In the genomic region with DNA sequence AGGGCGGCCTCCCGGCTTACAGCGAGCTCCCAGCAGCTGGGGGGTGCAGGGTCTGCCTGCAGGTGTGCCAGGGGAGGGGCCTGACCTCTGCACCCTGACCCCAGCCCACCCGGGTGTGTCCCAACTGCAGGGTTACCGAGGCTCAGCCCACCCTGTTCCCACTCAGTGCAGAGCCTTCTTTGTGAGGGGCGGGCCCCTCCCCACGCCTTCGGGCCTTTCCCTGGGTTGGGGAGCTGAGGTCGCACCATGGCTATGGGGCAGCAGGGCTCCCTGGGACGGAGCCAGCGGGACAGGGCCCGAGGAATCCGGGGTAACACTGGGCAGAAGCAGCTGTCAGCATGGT, we compare ENCODE assay signal across 18 cellular contexts. TPM values are rescaled to one million over a fixed set of nuclear protein-coding genes. Genes with fewer than 3 reads are reported as not detected.
DNase-seq lines count a peak whose midpoint lies in the region; ATAC-seq and TF ChIP-seq lines count a peak whose summit lies in the region.
"Had no signal": no experiment of that assay in that cellular context is flagged by ENCODE, and none has a peak within 500 bp of the region (broad histone marks: within the 10 kb centered on the region; RNA-seq: fewer than 3 reads in every experiment).

No MANE protein-coding gene starts in this region.

- DNase-seq in Panc1 (ENCODE audit: low read depth, low spot score), result no peak
- DNase-seq in glutamatergic neuron, result no peak
- no peak for DNase-seq in prostate gland (ENCODE audit: low spot score)
- no peak for DNase-seq in uterus
- no peak for DNase-seq in cerebellum (ENCODE audit: low spot score)
- no peak for DNase-seq in activated naive CD4-positive, alpha-beta T cell treated with Interleukin-2 at 50 U/mL for 16 hours
- DNase-seq in HAP-1 (ENCODE audit: low spot score in 2 of 2), result no peak
- DNase-seq: DMS 273 treated with DMSO at 0.1 percent for 48 hours, NCI-H1436, NCI-H2029 treated with DMSO at 0.1 percent for 48 hours, NCI-H510A, SHP77 treated with DMSO at 0.1 percent for 48 hours had no signal

- WGBS in prostate gland, result 43% methylated on average over 13 of the region's 13 CpGs

- H3K4me1 Mint-ChIP-seq in glutamatergic neuron (ENCODE audit: low read depth, unreplicated experiment), result peaks cover 6% of the 10 kb centered on the region

- no peak for TF ChIP-seq CTCF in Panc1 (IDR thresholded peaks at IDR 0.05)
- TF ChIP-seq CTCF in glutamatergic neuron (IDR thresholded peaks at IDR 0.05; ENCODE audit: partially characterized antibody, unreplicated experiment), result no peak
- no peak for TF ChIP-seq CTCF in prostate gland (IDR thresholded peaks at IDR 0.05)
- TF ChIP-seq CTCF in uterus (IDR thresholded peaks at IDR 0.05), result no peak

- in situ Hi-C loops in Panc1 (cut with HindIII; ENCODE audit: low pct_unique_long_range_greater_than_20kb, low sequenced_read_pairs), result no loop called here
- in situ Hi-C loops in HAP-1 (cut with MboI; ENCODE audit: low sequenced_read_pairs), result no loop called here

- H3K27ac ChIP-seq in Panc1 (ENCODE audit: low read length), result peak overlapping the region; percentile 29; the same call in 1 of the 2 replicates
- H3K27ac ChIP-seq in prostate gland, result peak overlapping the region; percentile 64 to 67
- H3K27ac ChIP-seq in uterus, result peak overlapping the region; percentile 83 to 97
- H3K27ac ChIP-seq: HL-60 had no signal

- H3K9me3 Mint-ChIP-seq in glutamatergic neuron (ENCODE audit: unreplicated experiment), result peaks cover 4% of the 10 kb centered on the region

- H3K9me3 ChIP-seq in Panc1 (ENCODE audit: control insufficient read depth, insufficient read depth, low read depth, low read length), result no peaks in the 10 kb centered on the region
- H3K9me3 ChIP-seq in prostate gland, result no peaks in the 10 kb centered on the region
- no peaks in the 10 kb centered on the region for H3K9me3 ChIP-seq in uterus
- H3K9me3 ChIP-seq in HAP-1, result no peaks in the 10 kb centered on the region

- H3K36me3 ChIP-seq in Panc1 (ENCODE audit: control insufficient read depth, insufficient read depth, low read length) (no peaks in the 10 kb centered on the region), prostate gland (no peaks in the 10 kb centered on the region), uterus (no peaks in the 10 kb centered on the region), HAP-1 (replicated peaks) (no peaks in the 10 kb centered on the region)

- H3K4me3 Mint-ChIP-seq in glutamatergic neuron (ENCODE audit: unreplicated experiment), result peak overlapping the region; percentile 15

- H3K4me3 ChIP-seq in Panc1 (ENCODE audit: low read depth in 2 of 2, low read length in 2 of 2) (no peak overlapping the region), prostate gland (no peak overlapping the region), uterus (peak overlapping the region in 1 of 2 donors; percentile 14), HAP-1 (no peak overlapping the region)
- H3K4me3 ChIP-seq: K562 had no signal

- CTCF ChIA-PET in Panc1 (lab: Charles Lee), result no interaction called here

- no peak for ATAC-seq in Panc1
- no peak for ATAC-seq in HG02970 (IDR thresholded peaks at IDR 0.05; ENCODE audit: low FRiP score, unreplicated experiment)
- ATAC-seq: K562 had no signal

- H3K27me3 Mint-ChIP-seq in glutamatergic neuron (ENCODE audit: unreplicated experiment), result peaks cover 2% of the 10 kb centered on the region

- no peak overlapping the region for H3K27ac Mint-ChIP-seq in glutamatergic neuron (ENCODE audit: unreplicated experiment)

- H3K27me3 ChIP-seq in Panc1 (ENCODE audit: control insufficient read depth, insufficient read depth, low read length) (no peaks in the 10 kb centered on the region), prostate gland (replicated peaks; ENCODE audit: insufficient read depth) (no peaks in the 10 kb centered on the region), uterus (no peaks in the 10 kb centered on the region), HAP-1 (ENCODE audit: low read depth) (no peaks in the 10 kb centered on the region)

- TF ChIP-seq POLR2A in prostate gland (IDR thresholded peaks at IDR 0.05), result no peak
- TF ChIP-seq POLR2A in uterus (IDR thresholded peaks at IDR 0.05), result no peak

- intact Hi-C loops in Panc1 (cut with micrococcal nuclease; ENCODE audit: unreplicated experiment), result no loop called here
- intact Hi-C loops in prostate gland (cut with DNase I), result no loop called here
- intact Hi-C loops in uterus (cut with DNase I; ENCODE audit: low total_unique reads), result no loop called here

- H3K4me1 ChIP-seq in Panc1 (ENCODE audit: control insufficient read depth, insufficient read depth, low read length) (peaks cover 22% of the 10 kb centered on the region), prostate gland (replicated peaks) (no peaks in the 10 kb centered on the region), uterus (peaks cover 11 to 29% of the 10 kb centered on the region in 2 donors), HAP-1 (no peaks in the 10 kb centered on the region)

- no peaks in the 10 kb centered on the region for H3K36me3 Mint-ChIP-seq in glutamatergic neuron (ENCODE audit: unreplicated experiment)

- POLR2A ChIA-PET in Panc1 (lab: Charles Lee), result interaction anchor here (0.6 kb wide), 1 partner anchor 15 kb away, joined by 3 read pairs; no protein-coding TSS in a partner anchor

- no TSS peak for BruUV-seq in Panc1 (replicated peaks; lab: Mats Ljungman, UMichigan)

RNA-seq across cellular contexts. Expression of a gene that starts 17.1 kb away (rescaled TPM):
- total RNA-seq in Panc1 (2021; ENCODE audit: unreplicated experiment) (31.1 TPM), glutamatergic neuron (ENCODE audit: unreplicated experiment) (161 TPM), prostate gland (100 to 1,000 TPM in 1 of 2 donors, 10 to 100 TPM in 1; 32.5 to 111 TPM), uterus (10 to 100 TPM in 3 of 4 donors, 1 to 10 TPM in 1; 6.8 to 94.5 (median 27.6) TPM), cerebellum (19.9 TPM)
- polyA plus RNA-seq in Panc1 (2012; ENCODE audit: insufficient read length), result 40.3 TPM

RNA-seq across cellular contexts. Expression of a gene that starts 55.0 kb away (rescaled TPM):
- total RNA-seq in Panc1 (2021; ENCODE audit: unreplicated experiment) (4.6 TPM), glutamatergic neuron (ENCODE audit: unreplicated experiment) (not detected), prostate gland (not detected), uterus (1 to 10 TPM in 1 of 4 donors, not detected in 3; 1.5 TPM), cerebellum (not detected)
- 2.4 TPM for polyA plus RNA-seq in Panc1 (2012; ENCODE audit: insufficient read length)
- total RNA-seq: K562 had no signal
- polyA plus RNA-seq: AG04450, BJ, K562 had no signal

RNA-seq across cellular contexts. Expression of a gene that starts 59.9 kb away (rescaled TPM):
- total RNA-seq in Panc1 (2021; ENCODE audit: unreplicated experiment), result 0.57 TPM
- 0.39 TPM for polyA plus RNA-seq in Panc1 (2012; ENCODE audit: insufficient read length)
- total RNA-seq in glutamatergic neuron (ENCODE audit: unreplicated experiment), result not detected
- 10 to 100 TPM; 31.8 to 78.7 TPM for total RNA-seq in prostate gland
- 100 to 1,000 TPM in 1 of 4 donors, 10 to 100 TPM in 2, 1 to 10 TPM in 1; 4.1 to 108 (median 29.0) TPM for total RNA-seq in uterus
- total RNA-seq in cerebellum, result not detected
- total RNA-seq: Daoy had no signal
- polyA plus RNA-seq: AG04450, BJ, K562 had no signal

Comparison
In these comparisons a context has a peak if more than half of its experiments do, and no peak if none do; other contexts are left out.
1. H3K27ac ChIP-seq: peak in every context shown above with its lines; median percentile 90 in uterus; 66 in prostate gland; 29 in Panc1.